ENCODE assay signal across 8 cellular contexts in genomic region chr3:49013738-49014660, GRCh38. TPM values are rescaled to one million over a fixed set of nuclear protein-coding genes. Genes with fewer than 3 reads are reported as not detected.
DNase-seq lines count a peak whose midpoint lies in the region; ATAC-seq and TF ChIP-seq lines count a peak whose summit lies in the region.

No MANE protein-coding gene starts in this region.

- H3K79me2 ChIP-seq in DND-41 (ENCODE audit: insufficient read depth, low read length): peaks cover 50% of the 10 kb centered on the region

- no peak overlapping the region for H3K4me3 Mint-ChIP-seq in HFFc6

- H3K27me3 Mint-ChIP-seq in HFFc6 (ENCODE audit: insufficient read depth): peaks cover 4% of the 10 kb centered on the region; the same call in 1 of the 2 replicates

- TF ChIP-seq CTCF in DND-41 (IDR thresholded peaks at IDR 0.05; ENCODE audit: borderline replicate concordance, extremely low read depth, low read length, poor library complexity, severe bottlenecking) (peak; percentile 60), HFFc6 (IDR thresholded peaks at IDR 0.05) (peak; percentile 82), gastroesophageal sphincter (IDR thresholded peaks at IDR 0.05) (peak in 3 of 4 experiments; percentile 43 to 61 (median 46))

- H3K4me2 ChIP-seq in DND-41 (ENCODE audit: insufficient read depth, low read length): no peak overlapping the region

- H3K36me3 Mint-ChIP-seq in HFFc6 (ENCODE audit: low read depth): peaks cover 27% of the 10 kb centered on the region

- H3K9me3 ChIP-seq in DND-41 (ENCODE audit: insufficient read depth, low read length, severe bottlenecking) (no peaks in the 10 kb centered on the region), gastroesophageal sphincter (no peaks in the 10 kb centered on the region)

- WGBS in gastroesophageal sphincter (ENCODE audit: low coverage in 1 of 2), 2 donors: 90 to 93% methylated on average over 5 to 6 of the region's 24 CpGs

- H3K4me1 ChIP-seq in DND-41 (ENCODE audit: insufficient read depth, low read length) (peaks cover 26% of the 10 kb centered on the region), gastroesophageal sphincter (peaks cover 0 to 64% (median 11%) of the 10 kb centered on the region in 3 donors)

- H3K27me3 ChIP-seq in DND-41 (ENCODE audit: insufficient read depth, low read length, poor library complexity) (no peaks in the 10 kb centered on the region), gastroesophageal sphincter (no peaks in the 10 kb centered on the region)

- H3K4me3 ChIP-seq in DND-41 (ENCODE audit: low read depth in 1 of 2, low read length in 2 of 2): no peak overlapping the region
- H3K4me3 ChIP-seq in gastroesophageal sphincter: no peak overlapping the region

- peaks cover 23% of the 10 kb centered on the region for H3K4me1 Mint-ChIP-seq in HFFc6 (ENCODE audit: low read depth)

- 0 out of 3 replicates have a peak, but pooled peaks have one; percentile 15 for ATAC-seq in DND-41 (ENCODE audit: insufficient read depth, low read depth)
- ATAC-seq in gastroesophageal sphincter: no peak
- ATAC-seq in HG02840 (IDR thresholded peaks at IDR 0.05; ENCODE audit: low FRiP score, unreplicated experiment): no peak
- ATAC-seq in HG02973 (IDR thresholded peaks at IDR 0.05; ENCODE audit: unreplicated experiment): no peak

- H2AFZ ChIP-seq in DND-41 (ENCODE audit: low read depth, low read length): no peak overlapping the region

- H3K9me3 Mint-ChIP-seq in HFFc6: no peaks in the 10 kb centered on the region

- no peak overlapping the region for H3K27ac ChIP-seq in DND-41 (ENCODE audit: low read length)
- no peak overlapping the region for H3K27ac ChIP-seq in gastroesophageal sphincter

- peaks cover 82% of the 10 kb centered on the region for H4K20me1 ChIP-seq in DND-41 (ENCODE audit: insufficient read depth, low read length)

- DNase-seq in DND-41 (no peak), HFFc6 (no peak), ecto neural progenitor cell (ENCODE audit: low spot score) (no peak)
- DNase-seq in activated CD4-positive, alpha-beta T cell treated with anti-CD3 and anti-CD28 coated beads for 48 hours: peak; percentile 72
- peak; percentile 54 for DNase-seq in stimulated activated CD4-positive, alpha-beta T cell treated with anti-CD3 and anti-CD28 coated beads, Interleukin-4, amount 100 ng/mL, for 1 hour

- H3K36me3 ChIP-seq in DND-41 (ENCODE audit: insufficient read depth, low read length) (peaks cover 62% of the 10 kb centered on the region), gastroesophageal sphincter (peaks cover 0 to 67% of the 10 kb centered on the region in 2 donors)

- no peak for TF ChIP-seq EP300 in gastroesophageal sphincter (IDR thresholded peaks at IDR 0.05)

- no peak for TF ChIP-seq POLR2A in gastroesophageal sphincter (IDR thresholded peaks at IDR 0.05)

- H3K9ac ChIP-seq in DND-41 (ENCODE audit: low read depth, low read length): no peak overlapping the region

- H3K27ac Mint-ChIP-seq in HFFc6: no peak overlapping the region

RNA-seq across cellular contexts. Expression of gene DALRD3, which starts 4.4 kb away (rescaled TPM):
- total RNA-seq in HFFc6 (2021; fragmentation: NEBNext Ultra II Directional; extraction: Animal tissue kit (Norgen Biotek cat#: 25700)): 10 to 100 TPM; 25.3 to 33.9 (median 29.5) TPM
- 10 to 100 TPM; 11.8 to 29.0 (median 24.6) TPM for total RNA-seq in gastroesophageal sphincter

RNA-seq across cellular contexts. Expression of gene WDR6, which starts 6.8 kb away (rescaled TPM):
- total RNA-seq in HFFc6 (2021; fragmentation: NEBNext Ultra II Directional; extraction: Animal tissue kit (Norgen Biotek cat#: 25700)): 100 to 1,000 TPM; 107 to 123 (median 115) TPM
- 100 to 1,000 TPM in 2 of 4 donors, 10 to 100 TPM in 2; 61.5 to 110 (median 99.0) TPM for total RNA-seq in gastroesophageal sphincter

RNA-seq across cellular contexts. Expression of gene NDUFAF3, which starts 7.9 kb away (rescaled TPM):
- total RNA-seq in HFFc6 (2021; fragmentation: NEBNext Ultra II Directional; extraction: Animal tissue kit (Norgen Biotek cat#: 25700)): 100 to 1,000 TPM; 129 to 164 (median 153) TPM
- 100 to 1,000 TPM in 3 of 4 donors, 10 to 100 TPM in 1; 79.4 to 131 (median 105) TPM for total RNA-seq in gastroesophageal sphincter

RNA-seq across cellular contexts. Expression of gene IMPDH2, which starts 15.2 kb away (rescaled TPM):
- 100 to 1,000 TPM; 195 to 228 (median 202) TPM for total RNA-seq in HFFc6 (2021; fragmentation: NEBNext Ultra II Directional; extraction: Animal tissue kit (Norgen Biotek cat#: 25700))
- 100 to 1,000 TPM in 3 of 4 donors, 10 to 100 TPM in 1; 89.8 to 179 (median 118) TPM for total RNA-seq in gastroesophageal sphincter

RNA-seq across cellular contexts. Expression of gene P4HTM, which starts 24.0 kb away (rescaled TPM):
- total RNA-seq in HFFc6 (2021; fragmentation: NEBNext Ultra II Directional; extraction: Animal tissue kit (Norgen Biotek cat#: 25700)): 10 to 100 TPM; 29.1 to 41.4 (median 31.6) TPM
- 10 to 100 TPM; 29.1 to 38.9 (median 35.2) TPM for total RNA-seq in gastroesophageal sphincter

Comparison
In these comparisons a context has a peak if more than half of its experiments do, and no peak if none do; other contexts are left out.
1. DNase-seq: peak in activated CD4-positive, alpha-beta T cell treated with anti-CD3 and anti-CD28 coated beads for 48 hours (single experiment) and stimulated activated CD4-positive, alpha-beta T cell treated with anti-CD3 and anti-CD28 coated beads, Interleukin-4, amount 100 ng/mL, for 1 hour (single experiment); none in DND-41 (single experiment), HFFc6 (single experiment) and ecto neural progenitor cell (single experiment).
2. Peak in every context shown above with its lines, with median percentiles within 50 percentile points of each other: CTCF ChIP-seq.